In the genomic region with DNA sequence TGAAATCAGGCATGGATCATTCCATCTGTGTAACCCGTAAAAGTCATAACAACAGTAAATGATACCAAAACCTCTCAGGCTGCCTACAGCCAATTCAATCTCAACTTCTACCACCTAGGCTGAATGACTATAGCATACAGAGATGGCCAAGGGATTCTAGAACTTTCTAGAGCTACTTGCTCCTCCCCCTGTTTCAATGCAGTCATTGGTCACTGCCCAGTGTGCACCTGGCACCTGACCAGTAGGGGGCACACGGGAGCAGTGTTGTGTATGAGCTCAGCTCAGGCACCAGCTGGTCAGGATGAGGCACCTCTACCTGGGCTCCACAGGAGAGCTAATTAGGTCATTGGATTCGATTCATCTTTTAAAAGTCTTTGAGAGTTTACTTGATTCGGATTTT, we compare ENCODE assay signal across 1 cellular context.
TF ChIP-seq lines count a peak whose summit lies in the region.

No MANE protein-coding gene starts in this region.

TF ChIP-seq in WTC11, 78 proteins besides CTCF, POLR2A, EP300 and RAD21 (continued from another document):
- TF ChIP-seq, protein P1, sequence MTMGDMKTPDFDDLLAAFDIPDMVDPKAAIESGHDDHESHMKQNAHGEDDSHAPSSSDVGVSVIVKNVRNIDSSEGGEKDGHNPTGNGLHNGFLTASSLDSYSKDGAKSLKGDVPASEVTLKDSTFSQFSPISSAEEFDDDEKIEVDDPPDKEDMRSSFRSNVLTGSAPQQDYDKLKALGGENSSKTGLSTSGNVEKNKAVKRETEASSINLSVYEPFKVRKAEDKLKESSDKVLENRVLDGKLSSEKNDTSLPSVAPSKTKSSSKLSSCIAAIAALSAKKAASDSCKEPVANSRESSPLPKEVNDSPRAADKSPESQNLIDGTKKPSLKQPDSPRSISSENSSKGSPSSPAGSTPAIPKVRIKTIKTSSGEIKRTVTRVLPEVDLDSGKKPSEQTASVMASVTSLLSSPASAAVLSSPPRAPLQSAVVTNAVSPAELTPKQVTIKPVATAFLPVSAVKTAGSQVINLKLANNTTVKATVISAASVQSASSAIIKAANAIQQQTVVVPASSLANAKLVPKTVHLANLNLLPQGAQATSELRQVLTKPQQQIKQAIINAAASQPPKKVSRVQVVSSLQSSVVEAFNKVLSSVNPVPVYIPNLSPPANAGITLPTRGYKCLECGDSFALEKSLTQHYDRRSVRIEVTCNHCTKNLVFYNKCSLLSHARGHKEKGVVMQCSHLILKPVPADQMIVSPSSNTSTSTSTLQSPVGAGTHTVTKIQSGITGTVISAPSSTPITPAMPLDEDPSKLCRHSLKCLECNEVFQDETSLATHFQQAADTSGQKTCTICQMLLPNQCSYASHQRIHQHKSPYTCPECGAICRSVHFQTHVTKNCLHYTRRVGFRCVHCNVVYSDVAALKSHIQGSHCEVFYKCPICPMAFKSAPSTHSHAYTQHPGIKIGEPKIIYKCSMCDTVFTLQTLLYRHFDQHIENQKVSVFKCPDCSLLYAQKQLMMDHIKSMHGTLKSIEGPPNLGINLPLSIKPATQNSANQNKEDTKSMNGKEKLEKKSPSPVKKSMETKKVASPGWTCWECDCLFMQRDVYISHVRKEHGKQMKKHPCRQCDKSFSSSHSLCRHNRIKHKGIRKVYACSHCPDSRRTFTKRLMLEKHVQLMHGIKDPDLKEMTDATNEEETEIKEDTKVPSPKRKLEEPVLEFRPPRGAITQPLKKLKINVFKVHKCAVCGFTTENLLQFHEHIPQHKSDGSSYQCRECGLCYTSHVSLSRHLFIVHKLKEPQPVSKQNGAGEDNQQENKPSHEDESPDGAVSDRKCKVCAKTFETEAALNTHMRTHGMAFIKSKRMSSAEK (CRISPR knock-in tag; IDR thresholded peaks at IDR 0.05; ENCODE audit: borderline replicate concordance), result 0 out of 2 replicates have a peak, but pooled peaks have one; percentile 30
- TF ChIP-seq SP1 (CRISPR knock-in tag; conservative IDR thresholded peaks at IDR 0.05) (0 out of 2 replicates have a peak, but pooled peaks have one; percentile 24), CBFB (CRISPR knock-in tag; IDR thresholded peaks at IDR 0.05; ENCODE audit: low read depth) (no peak)
- TF ChIP-seq, protein P2, sequence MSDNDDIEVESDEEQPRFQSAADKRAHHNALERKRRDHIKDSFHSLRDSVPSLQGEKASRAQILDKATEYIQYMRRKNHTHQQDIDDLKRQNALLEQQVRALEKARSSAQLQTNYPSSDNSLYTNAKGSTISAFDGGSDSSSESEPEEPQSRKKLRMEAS (CRISPR knock-in tag; IDR thresholded peaks at IDR 0.05), result no peak
